Comparison of ENCODE assay signal across 1 cellular context in genomic region chr22:23063539-23064380, GRCh38.
TF ChIP-seq lines count a peak whose summit lies in the region.

No MANE protein-coding gene starts in this region.

TF ChIP-seq in HEK293, 187 proteins besides CTCF, POLR2A, EP300 and RAD21 (continued from another document):
- TF ChIP-seq, protein P1, sequence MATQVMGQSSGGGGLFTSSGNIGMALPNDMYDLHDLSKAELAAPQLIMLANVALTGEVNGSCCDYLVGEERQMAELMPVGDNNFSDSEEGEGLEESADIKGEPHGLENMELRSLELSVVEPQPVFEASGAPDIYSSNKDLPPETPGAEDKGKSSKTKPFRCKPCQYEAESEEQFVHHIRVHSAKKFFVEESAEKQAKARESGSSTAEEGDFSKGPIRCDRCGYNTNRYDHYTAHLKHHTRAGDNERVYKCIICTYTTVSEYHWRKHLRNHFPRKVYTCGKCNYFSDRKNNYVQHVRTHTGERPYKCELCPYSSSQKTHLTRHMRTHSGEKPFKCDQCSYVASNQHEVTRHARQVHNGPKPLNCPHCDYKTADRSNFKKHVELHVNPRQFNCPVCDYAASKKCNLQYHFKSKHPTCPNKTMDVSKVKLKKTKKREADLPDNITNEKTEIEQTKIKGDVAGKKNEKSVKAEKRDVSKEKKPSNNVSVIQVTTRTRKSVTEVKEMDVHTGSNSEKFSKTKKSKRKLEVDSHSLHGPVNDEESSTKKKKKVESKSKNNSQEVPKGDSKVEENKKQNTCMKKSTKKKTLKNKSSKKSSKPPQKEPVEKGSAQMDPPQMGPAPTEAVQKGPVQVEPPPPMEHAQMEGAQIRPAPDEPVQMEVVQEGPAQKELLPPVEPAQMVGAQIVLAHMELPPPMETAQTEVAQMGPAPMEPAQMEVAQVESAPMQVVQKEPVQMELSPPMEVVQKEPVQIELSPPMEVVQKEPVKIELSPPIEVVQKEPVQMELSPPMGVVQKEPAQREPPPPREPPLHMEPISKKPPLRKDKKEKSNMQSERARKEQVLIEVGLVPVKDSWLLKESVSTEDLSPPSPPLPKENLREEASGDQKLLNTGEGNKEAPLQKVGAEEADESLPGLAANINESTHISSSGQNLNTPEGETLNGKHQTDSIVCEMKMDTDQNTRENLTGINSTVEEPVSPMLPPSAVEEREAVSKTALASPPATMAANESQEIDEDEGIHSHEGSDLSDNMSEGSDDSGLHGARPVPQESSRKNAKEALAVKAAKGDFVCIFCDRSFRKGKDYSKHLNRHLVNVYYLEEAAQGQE (tag by site-specific recombination; IDR thresholded peaks at IDR 0.05): no peak
- peak; percentile 52 for TF ChIP-seq EGR2 (tag by site-specific recombination; IDR thresholded peaks at IDR 0.05; ENCODE audit: low read depth)
- no peak for TF ChIP-seq ZFP3 (tag by site-specific recombination; IDR thresholded peaks at IDR 0.05; ENCODE audit: low read depth)
- no peak for TF ChIP-seq ZNF664 (tag by site-specific recombination; IDR thresholded peaks at IDR 0.05)
- TF ChIP-seq ZFHX2 (tag by site-specific recombination; conservative IDR thresholded peaks at IDR 0.05): peak; percentile 54
- no peak for TF ChIP-seq TRIM28 (IDR thresholded peaks at IDR 0.05; ENCODE audit: borderline replicate concordance, low read length)
- no peak for TF ChIP-seq ZNF157 (tag by site-specific recombination; IDR thresholded peaks at IDR 0.05)
TF ChIP-seq in HEK293: peak in this region for 2.
